9 cellular contexts compared by ENCODE assay signal in genomic region chr20:1185781-1186334, GRCh38. TPM values are rescaled to one million over a fixed set of nuclear protein-coding genes. Genes with fewer than 3 reads are reported as not detected.
A peak's percentile ranks its signal among the peaks of the same experiment; 100 is the strongest.
DNase-seq lines count a peak whose midpoint lies in the region; ATAC-seq and TF ChIP-seq lines count a peak whose summit lies in the region.
"Had no signal": no experiment of that assay in that cellular context is flagged by ENCODE, and none has a peak within 500 bp of the region (broad histone marks: within the 10 kb centered on the region; RNA-seq: fewer than 3 reads in every experiment).

No MANE protein-coding gene starts in this region.

- TF ChIP-seq CTCF in A673 (conservative IDR thresholded peaks at IDR 0.05; ENCODE audit: low read depth, low read length) (peak; percentile 72), GM12875 (IDR thresholded peaks at IDR 0.05; ENCODE audit: borderline replicate concordance, insufficient read depth, low read depth, low read length) (peak; percentile 72)
- peak; percentile 79 for TF ChIP-seq CTCF in activated CD8-positive, alpha-beta T cell treated with anti-CD3 and anti-CD28 coated beads for 36 hours (IDR thresholded peaks at IDR 0.05)

- no peaks in the 10 kb centered on the region for H3K9me3 ChIP-seq in A673 (ENCODE audit: low read depth, low read length, poor library complexity, severe bottlenecking)
- H3K9me3 ChIP-seq: neutrophil had no signal

- peaks cover 26% of the 10 kb centered on the region for H3K27me3 Mint-ChIP-seq in activated CD8-positive, alpha-beta T cell treated with anti-CD3 and anti-CD28 coated beads for 36 hours

- no peak overlapping the region for H3K27ac Mint-ChIP-seq in activated CD8-positive, alpha-beta T cell treated with anti-CD3 and anti-CD28 coated beads for 36 hours

- POLR2A ChIA-PET in A673 (lab: Charles Lee; ENCODE audit: low non-redundant PET): no interaction called here
- POLR2A ChIA-PET in activated CD8-positive, alpha-beta T cell treated with anti-CD3 and anti-CD28 coated beads for 36 hours (lab: Charles Lee): interaction anchor here (0.5 kb wide), 1 partner anchor 659 kb away, joined by 4 read pairs; no protein-coding TSS in a partner anchor

- peak; percentile 65 for DNase-seq in A673 (ENCODE audit: low spot score)
- DNase-seq in NCI-H226: peak; percentile 5
- DNase-seq in activated CD8-positive, alpha-beta T cell treated with anti-CD3 and anti-CD28 coated beads for 36 hours: peak; percentile 72
- peak; percentile 10 for DNase-seq in occipital lobe (lab: John Stamatoyannopoulos, UW)

- no TSS peak for BruUV-seq in A673 (replicated peaks; lab: Mats Ljungman, UMichigan)

- no peaks in the 10 kb centered on the region for H3K4me1 ChIP-seq in A673 (ENCODE audit: insufficient read depth, low read length, poor library complexity, severe bottlenecking)

- H3K4me3 ChIP-seq in A673 (ENCODE audit: low read depth, low read length, poor library complexity, severe bottlenecking): peak overlapping the region; percentile 45
- H3K4me3 ChIP-seq in GM12875 (ENCODE audit: low read depth, low read length): no peak overlapping the region

- peak; percentile 87 for ATAC-seq in activated CD8-positive, alpha-beta T cell treated with anti-CD3 and anti-CD28 coated beads for 36 hours
- ATAC-seq in esophagus mucosa (peak; percentile 34), HG03442 (IDR thresholded peaks at IDR 0.05; ENCODE audit: unreplicated experiment) (no peak), HG03521 (IDR thresholded peaks at IDR 0.05; ENCODE audit: unreplicated experiment) (no peak)

- no peak overlapping the region for H3K27ac ChIP-seq in A673 (ENCODE audit: low read depth, low read length, poor library complexity, severe bottlenecking)
- H3K27ac ChIP-seq: neutrophil had no signal

- H3K4me1 Mint-ChIP-seq in activated CD8-positive, alpha-beta T cell treated with anti-CD3 and anti-CD28 coated beads for 36 hours (ENCODE audit: low read depth): peaks cover 2% of the 10 kb centered on the region

- CTCF ChIA-PET in A673 (lab: Charles Lee): interaction anchor here (0.7 kb wide), 1 partner anchor 10 kb away, joined by 3 read pairs; no protein-coding TSS in a partner anchor
- CTCF ChIA-PET in activated CD8-positive, alpha-beta T cell treated with anti-CD3 and anti-CD28 coated beads for 36 hours (lab: Charles Lee): interaction anchor here (0.8 to 1.0 kb wide), 3 partner anchors 10 to 80 kb away, joined by 3 read pairs; no protein-coding TSS in a partner anchor

- H3K27me3 ChIP-seq in A673 (replicated peaks; ENCODE audit: insufficient read depth, low read depth, low read length, poor library complexity): peaks cover 26% of the 10 kb centered on the region

- H3K36me3 Mint-ChIP-seq in activated CD8-positive, alpha-beta T cell treated with anti-CD3 and anti-CD28 coated beads for 36 hours (ENCODE audit: low read depth): no peaks in the 10 kb centered on the region

- H3K4me3 Mint-ChIP-seq in activated CD8-positive, alpha-beta T cell treated with anti-CD3 and anti-CD28 coated beads for 36 hours: peak overlapping the region; percentile 51

- intact Hi-C loops in A673 (cut with micrococcal nuclease; ENCODE audit: unreplicated experiment): no loop called here
- intact Hi-C loops in activated CD8-positive, alpha-beta T cell treated with anti-CD3 and anti-CD28 coated beads for 36 hours (cut with micrococcal nuclease): no loop called here

- no peaks in the 10 kb centered on the region for H3K36me3 ChIP-seq in A673 (ENCODE audit: insufficient read depth, low read length, poor library complexity, severe bottlenecking)

- H3K9me3 Mint-ChIP-seq in activated CD8-positive, alpha-beta T cell treated with anti-CD3 and anti-CD28 coated beads for 36 hours: no peaks in the 10 kb centered on the region

RNA-seq across cellular contexts. Expression of gene TMEM74B, which starts 1.1 kb away (rescaled TPM):
- 0.31 TPM in 1 of 2 replicates, not detected in the other for total RNA-seq in A673 (2021)
- 1 to 10 TPM; 1.8 to 2.2 TPM for total RNA-seq in activated CD8-positive, alpha-beta T cell treated with anti-CD3 and anti-CD28 coated beads for 36 hours
- 1.4 TPM for total RNA-seq in esophagus mucosa
- total RNA-seq in occipital lobe: 8.0 TPM

RNA-seq across cellular contexts. Expression of gene C20orf202, which starts 17.4 kb away (rescaled TPM):
- total RNA-seq in A673 (2021) (not detected in 2 replicates), esophagus mucosa (0.24 TPM), occipital lobe (0.16 TPM)
- total RNA-seq in activated CD8-positive, alpha-beta T cell treated with anti-CD3 and anti-CD28 coated beads for 36 hours: not detected

RNA-seq across cellular contexts. Expression of gene RAD21L1, which starts 40.0 kb away (rescaled TPM):
- total RNA-seq in A673 (2021) (not detected in 2 replicates), esophagus mucosa (not detected), occipital lobe (not detected)
- total RNA-seq in activated CD8-positive, alpha-beta T cell treated with anti-CD3 and anti-CD28 coated beads for 36 hours: under 1 TPM; 0.18 to 0.25 TPM

Comparison
In these comparisons a context has a peak if more than half of its experiments do, and no peak if none do; other contexts are left out.
1. DNase-seq: peak in every context shown above with its lines; median percentile 72 in activated CD8-positive, alpha-beta T cell treated with anti-CD3 and anti-CD28 coated beads for 36 hours; 65 in A673; 10 in occipital lobe; 5 in NCI-H226.
2. ATAC-seq: peak in activated CD8-positive, alpha-beta T cell treated with anti-CD3 and anti-CD28 coated beads for 36 hours (single experiment) and esophagus mucosa (single experiment); none in HG03442 (single experiment) and HG03521 (single experiment).
3. Peak in every context shown above with its lines, with median percentiles within 50 percentile points of each other: CTCF ChIP-seq.